8 cellular contexts compared by ENCODE assay signal in the genomic region with DNA sequence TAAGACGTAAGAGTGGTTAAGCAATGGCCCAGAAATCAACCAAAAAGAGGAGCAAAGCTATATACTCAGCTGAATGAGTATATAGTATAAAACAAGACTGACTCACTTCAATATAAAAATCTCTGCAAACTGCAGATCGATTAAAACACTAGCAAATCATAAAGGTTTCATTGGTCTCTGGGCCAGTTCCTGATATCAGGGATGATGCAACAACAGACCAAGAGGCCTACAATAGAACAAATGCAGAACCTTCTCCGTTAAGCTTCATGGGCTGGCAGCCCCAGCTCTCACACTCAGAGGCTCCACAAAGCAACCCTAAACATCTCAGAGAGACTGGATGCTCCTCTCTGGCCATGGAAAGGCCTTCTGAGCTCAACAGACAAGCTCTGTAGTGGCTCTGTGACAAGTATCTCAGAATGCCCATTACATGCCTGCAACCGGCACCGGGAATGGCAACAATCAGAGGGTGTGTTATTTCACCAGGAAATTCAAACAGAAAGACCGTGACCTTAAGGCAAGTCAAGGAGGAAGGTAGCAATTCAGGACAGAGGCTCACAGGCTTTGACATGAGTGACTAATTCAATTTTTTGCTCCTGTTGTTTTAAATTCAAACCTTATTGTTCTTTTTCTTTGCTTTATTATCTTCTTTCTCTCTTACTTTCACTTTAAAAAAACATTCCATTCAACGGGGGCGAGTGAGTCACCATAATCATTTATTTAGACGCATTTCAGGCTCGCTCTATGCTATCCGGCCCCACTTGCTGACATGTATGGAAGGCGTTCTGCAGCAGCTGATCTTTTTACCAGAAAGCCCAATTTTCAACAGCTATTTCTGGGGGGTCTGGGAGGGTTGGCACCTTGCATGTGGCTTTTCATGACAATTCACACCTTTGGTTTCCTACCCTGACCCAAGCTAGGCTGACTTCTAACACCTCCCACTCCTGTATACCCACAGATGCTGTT. TPM values are rescaled to one million over a fixed set of nuclear protein-coding genes. Genes with fewer than 3 reads are reported as not detected.
DNase-seq lines count a peak whose midpoint lies in the region; ATAC-seq and TF ChIP-seq lines count a peak whose summit lies in the region.

No MANE protein-coding gene starts in this region.

- H3K4me3 Mint-ChIP-seq in CD4-positive, alpha-beta T cell: no peak overlapping the region

- ATAC-seq in HG02763 (IDR thresholded peaks at IDR 0.05; ENCODE audit: unreplicated experiment): no peak
- no peak for ATAC-seq in CD4-positive, alpha-beta T cell (ENCODE audit: poor library complexity)

- H3K9me3 ChIP-seq in SJCRH30 (replicated peaks): no peaks in the 10 kb centered on the region
- no peaks in the 10 kb centered on the region for H3K9me3 ChIP-seq in CD4-positive, alpha-beta T cell (ENCODE audit: control insufficient read depth, low read length)

- peak; percentile 79 for DNase-seq in Caki2 (ENCODE audit: low read depth)
- peak in 1 of 2 experiments; percentile 42 for DNase-seq in SJCRH30
- peak; percentile 47 for DNase-seq in fibroblast of the aortic adventitia (ENCODE audit: low read depth)
- peak; percentile 74 for DNase-seq in pulmonary artery endothelial cell (ENCODE audit: low read depth, low spot score)
- DNase-seq in GF-D8 (lab: John Stamatoyannopoulos, UW): no peak
- no peak for DNase-seq in CD4-positive, alpha-beta T cell
- no peak for DNase-seq in NCI-H82 (lab: John Stamatoyannopoulos, UW)

- CTCF ChIA-PET in CD4-positive, alpha-beta T cell (lab: Charles Lee): interaction anchor here (1.0 kb wide), 1 partner anchor 25 kb away, joined by 3 read pairs; no protein-coding TSS in a partner anchor

- H3K27me3 ChIP-seq in SJCRH30: no peaks in the 10 kb centered on the region
- H3K27me3 ChIP-seq in CD4-positive, alpha-beta T cell (ENCODE audit: control insufficient read depth, insufficient read depth, low read length): no peaks in the 10 kb centered on the region

- no peaks in the 10 kb centered on the region for H3K4me1 Mint-ChIP-seq in CD4-positive, alpha-beta T cell (ENCODE audit: low read depth)

- no peaks in the 10 kb centered on the region for H3K36me3 Mint-ChIP-seq in CD4-positive, alpha-beta T cell (ENCODE audit: low read depth)

- POLR2A ChIA-PET in CD4-positive, alpha-beta T cell (lab: Charles Lee): interaction anchor here (0.7 kb wide), 1 partner anchor 27 kb away, joined by 3 read pairs; no protein-coding TSS in a partner anchor

- intact Hi-C loops in CD4-positive, alpha-beta T cell (cut with DNase I, micrococcal nuclease): no loop called here

- in situ Hi-C loops in Caki2 (cut with HindIII; ENCODE audit: low pct_unique_long_range_greater_than_20kb, low sequenced_read_pairs): no loop called here

- TF ChIP-seq CTCF in fibroblast of the aortic adventitia (IDR thresholded peaks at IDR 0.05; ENCODE audit: insufficient read depth, low read length): no peak
- TF ChIP-seq CTCF in CD4-positive, alpha-beta T cell (IDR thresholded peaks at IDR 0.05): no peak

- no peaks in the 10 kb centered on the region for H3K36me3 ChIP-seq in SJCRH30

- H3K27me3 Mint-ChIP-seq in CD4-positive, alpha-beta T cell: no peaks in the 10 kb centered on the region

- peak overlapping the region; percentile 56 for H3K27ac ChIP-seq in SJCRH30
- no peak overlapping the region for H3K27ac ChIP-seq in CD4-positive, alpha-beta T cell (ENCODE audit: low read depth, low read length)

- no peak overlapping the region for H3K27ac Mint-ChIP-seq in CD4-positive, alpha-beta T cell

- no peaks in the 10 kb centered on the region for H3K9me3 Mint-ChIP-seq in CD4-positive, alpha-beta T cell

- peaks cover 38% of the 10 kb centered on the region for H3K4me1 ChIP-seq in SJCRH30

- peak overlapping the region; percentile 27 for H3K4me3 ChIP-seq in SJCRH30
- H3K4me3 ChIP-seq in fibroblast of the aortic adventitia (ENCODE audit: low read depth, low read length): no peak overlapping the region

RNA-seq across cellular contexts. Expression of gene CYRIA, which starts 15.1 kb away (rescaled TPM):
- 10.7 TPM in 2 replicates for total RNA-seq in Caki2 (2014; rRNA removed; shearing (Covaris generic); ENCODE audit: low replicate concordance)
- 18.3 and 22.2 TPM in 2 replicates for total RNA-seq in SJCRH30 (2014; rRNA removed; shearing (Covaris generic))
- total RNA-seq in fibroblast of the aortic adventitia (ENCODE audit: low replicate concordance) (0.54 and 5.6 TPM in 2 replicates), pulmonary artery endothelial cell (23.3 and 27.0 TPM in 2 replicates)
- total RNA-seq in CD4-positive, alpha-beta T cell: 1 to 10 TPM; 1.3 TPM

Comparison
In these comparisons a context has a peak if more than half of its experiments do, and no peak if none do; other contexts are left out.
1. DNase-seq: peak in Caki2 (single experiment), fibroblast of the aortic adventitia (single experiment) and pulmonary artery endothelial cell (single experiment); none in GF-D8 (single experiment), CD4-positive, alpha-beta T cell (0 of 10) and NCI-H82 (single experiment).